ENCODE assay signal across 7 cellular contexts in genomic region chr5:88666761-88667186, GRCh38.
DNase-seq lines count a peak whose midpoint lies in the region; ATAC-seq, FAIRE-seq and TF ChIP-seq lines count a peak whose summit lies in the region.

No MANE protein-coding gene starts in this region.

- H3K36me3 ChIP-seq in PC-9 (ENCODE audit: low read depth) (no peaks in the 10 kb centered on the region), esophagus squamous epithelium (no peaks in the 10 kb centered on the region), small intestine (ENCODE audit: control insufficient read depth in 2 of 2, insufficient read depth in 2 of 2, low read length in 2 of 2) (no peaks in the 10 kb centered on the region)

- H3K9me3 ChIP-seq in PC-9 (ENCODE audit: insufficient read depth, low read depth) (no peaks in the 10 kb centered on the region), esophagus squamous epithelium (no peaks in the 10 kb centered on the region), small intestine (ENCODE audit: control insufficient read depth, low read depth) (peaks cover 1% of the 10 kb centered on the region)

- H3K4me2 ChIP-seq in PC-9 = peak overlapping the region; percentile 14; the same call in 1 of the 2 replicates

- H3K79me2 ChIP-seq in PC-9 (ENCODE audit: low read depth) = no peaks in the 10 kb centered on the region

- no peaks in the 10 kb centered on the region for H4K20me1 ChIP-seq in PC-9 (ENCODE audit: insufficient read depth)

- peak overlapping the region; percentile 59; the same call in 1 of the 2 replicates for H2AFZ ChIP-seq in PC-9

- peaks cover under 1% of the 10 kb centered on the region for H3F3A ChIP-seq in PC-9 (ENCODE audit: insufficient read depth, low read depth)

- no peaks in the 10 kb centered on the region for H3K9me2 ChIP-seq in PC-9 (ENCODE audit: insufficient read depth)

- ATAC-seq in GM18909 (IDR thresholded peaks at IDR 0.05; ENCODE audit: poor library complexity, unreplicated experiment) = peak; percentile 57
- peak; percentile 55 for ATAC-seq in HG02840 (IDR thresholded peaks at IDR 0.05; ENCODE audit: low FRiP score, unreplicated experiment)

- 2 to 3% methylated on average over 16 of the region's 16 CpGs for WGBS in esophagus squamous epithelium, 2 donors
- 0 to 2% (median 1%) methylated on average over 16 of the region's 16 CpGs for WGBS in small intestine, 3 donors

- TF ChIP-seq CTCF in PC-9 (conservative IDR thresholded peaks at IDR 0.05) = no peak
- no peak for TF ChIP-seq CTCF in esophagus squamous epithelium (IDR thresholded peaks at IDR 0.05)

- DNase-seq in PC-9 (no peak), esophagus squamous epithelium (lab: John Stamatoyannopoulos, UW) (no peak), small intestine (peak; percentile 16), CD1c-positive myeloid dendritic cell (ENCODE audit: extremely low spot score) (no peak), SHP77 (lab: John Stamatoyannopoulos, UW) (no peak)

- H3K4me1 ChIP-seq in PC-9 (replicated peaks; ENCODE audit: insufficient read depth) (peaks cover 3% of the 10 kb centered on the region), esophagus squamous epithelium (peaks cover 7 to 26% (median 10%) of the 10 kb centered on the region in 3 donors), small intestine (ENCODE audit: control insufficient read depth in 2 of 2, insufficient read depth in 1 of 2, low read depth in 1 of 2, low read length in 1 of 2) (no peaks in the 10 kb centered on the region)

- FAIRE-seq in small intestine (lab: Jason Lieb, UNC) = no peak

- no peak for TF ChIP-seq POLR2A in esophagus squamous epithelium (IDR thresholded peaks at IDR 0.05)

- CTCF ChIA-PET in PC-9 (lab: Charles Lee) = no interaction called here

- intact Hi-C loops in PC-9 (cut with micrococcal nuclease; ENCODE audit: unreplicated experiment) = no loop called here
- intact Hi-C loops in esophagus squamous epithelium (cut with DNase I) = no loop called here

- POLR2A ChIA-PET in PC-9 (lab: Charles Lee; ENCODE audit: unreplicated experiment) = no interaction called here

- H3K27ac ChIP-seq in PC-9 (no peak overlapping the region), esophagus squamous epithelium (no peak overlapping the region), small intestine (ENCODE audit: low read depth in 1 of 2, low read length in 1 of 2) (no peak overlapping the region)

- H3K4me3 ChIP-seq in PC-9 (peak overlapping the region; percentile 35; the same call in 1 of the 2 replicates), esophagus squamous epithelium (peak overlapping the region; percentile 12 to 65 (median 36)), small intestine (ENCODE audit: low read depth in 1 of 2, low read length in 2 of 2) (peak overlapping the region in 1 of 2 donors; percentile 56)

- H3K27me3 ChIP-seq in PC-9 (ENCODE audit: insufficient read depth, low read depth) (no peaks in the 10 kb centered on the region), esophagus squamous epithelium (peaks cover 6 to 100% (median 51%) of the 10 kb centered on the region in 4 donors), small intestine (ENCODE audit: control insufficient read depth in 2 of 2, insufficient read depth in 2 of 2, low read length in 2 of 2) (peaks cover 7 to 28% of the 10 kb centered on the region in 2 donors)

- BruUV-seq in PC-9 (replicated peaks; lab: Mats Ljungman, UMichigan) = no TSS peak
